ENCODE assay signal across 18 cellular contexts in the genomic region with DNA sequence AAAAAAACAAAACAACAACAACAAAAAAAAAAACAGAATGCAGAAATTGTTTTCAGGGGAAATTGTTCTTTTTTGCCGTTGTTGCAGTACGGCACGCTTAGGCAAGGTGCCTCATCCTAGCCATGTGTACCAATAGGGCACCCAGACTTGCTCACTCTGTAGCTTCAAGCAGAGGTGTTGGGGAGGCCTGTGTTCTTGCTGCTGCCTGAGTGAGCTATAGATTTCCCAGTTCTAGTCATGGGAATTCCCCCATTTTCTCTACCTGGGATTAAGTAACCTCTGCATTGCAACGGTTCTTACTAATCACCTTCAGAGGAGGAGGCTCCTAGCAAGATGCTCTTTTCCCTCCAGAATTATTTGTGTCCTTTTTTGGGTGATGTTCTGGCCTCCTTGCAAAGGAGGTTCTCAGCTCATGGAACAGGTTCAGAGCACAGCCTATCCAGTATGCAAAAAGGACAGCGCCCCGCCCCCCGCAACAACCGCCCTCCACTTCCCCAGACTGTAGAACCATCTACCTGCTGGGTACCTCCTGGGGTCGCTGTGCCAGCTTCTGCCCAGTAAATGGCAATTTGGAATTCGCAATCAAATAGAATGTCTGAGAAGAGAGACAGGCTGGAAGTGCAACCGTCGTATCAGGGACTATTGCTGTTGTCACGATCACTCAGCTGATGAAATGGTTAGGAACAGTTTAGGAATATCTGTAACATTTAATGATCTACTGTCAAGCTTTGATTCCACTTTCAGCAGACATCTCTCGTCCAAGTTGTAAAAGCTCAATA.
DNase-seq lines count a peak whose midpoint lies in the region; ATAC-seq and TF ChIP-seq lines count a peak whose summit lies in the region.
"Had no signal": no experiment of that assay in that cellular context is flagged by ENCODE, and none has a peak within 500 bp of the region (broad histone marks: within the 10 kb centered on the region; RNA-seq: fewer than 3 reads in every experiment).

No MANE protein-coding gene starts in this region.

- peak; percentile 15; the same call in 1 of the 3 replicates for TF ChIP-seq CTCF in GM12872 (IDR thresholded peaks at IDR 0.05; ENCODE audit: insufficient read depth, low read depth, low read length)

- peaks cover 2% of the 10 kb centered on the region for H3K36me3 Mint-ChIP-seq in memory B cell
- no peaks in the 10 kb centered on the region for H3K36me3 Mint-ChIP-seq in T-helper 2 cell treated with Interferon-gamma antibody and Interleukin-4, amounts not matched to agents 5 μg/mL and 100 μg/mL, for 36 hours (ENCODE audit: low read depth)
- H3K36me3 Mint-ChIP-seq: natural killer cell had no signal

- no peak overlapping the region for H3K27ac Mint-ChIP-seq in memory B cell
- no peak overlapping the region for H3K27ac Mint-ChIP-seq in T-helper 2 cell treated with Interferon-gamma antibody and Interleukin-4, amounts not matched to agents 5 μg/mL and 100 μg/mL, for 36 hours
- H3K27ac Mint-ChIP-seq: activated CD4-positive, alpha-beta T cell treated with anti-CD3 and anti-CD28 coated beads, Interleukin-2, amount 10 ng/mL, durations not matched to agents 7 days and 5 days; activated T-cell treated with anti-CD3 and anti-CD28 coated beads, Interleukin-2, amount 50 U/mL, for 24 hours; natural killer cell; progenitor cell of endocrine pancreas had no signal

- H3K9me3 Mint-ChIP-seq in memory B cell, result peaks cover 3% of the 10 kb centered on the region
- no peaks in the 10 kb centered on the region for H3K9me3 Mint-ChIP-seq in T-helper 2 cell treated with Interferon-gamma antibody and Interleukin-4, amounts not matched to agents 5 μg/mL and 100 μg/mL, for 36 hours
- H3K9me3 Mint-ChIP-seq: activated T-cell treated with anti-CD3 and anti-CD28 coated beads, Interleukin-2, amount 50 U/mL, for 24 hours; natural killer cell had no signal

- H3K4me3 Mint-ChIP-seq in memory B cell, result no peak overlapping the region
- H3K4me3 Mint-ChIP-seq in T-helper 2 cell treated with Interferon-gamma antibody and Interleukin-4, amounts not matched to agents 5 μg/mL and 100 μg/mL, for 36 hours, result no peak overlapping the region
- H3K4me3 Mint-ChIP-seq: activated CD4-positive, alpha-beta T cell treated with anti-CD3 and anti-CD28 coated beads, Interleukin-2, amount 10 ng/mL, durations not matched to agents 7 days and 5 days; activated T-cell treated with anti-CD3 and anti-CD28 coated beads, Interleukin-2, amount 50 U/mL, for 24 hours; natural killer cell had no signal

- DNase-seq in NCI-H2227 (lab: John Stamatoyannopoulos, UW; ENCODE audit: unreplicated experiment) (peak; percentile 15), NCI-H2227 treated with DMSO at 0.1 percent for 48 hours (lab: John Stamatoyannopoulos, UW) (no peak), RPMI8226 (peak; percentile 40), memory B cell (ENCODE audit: low spot score in 2 of 2) (no peak), NK-92 (lab: John Stamatoyannopoulos, UW; ENCODE audit: unreplicated experiment) (no peak)
- DNase-seq in T-helper 2 cell treated with Interferon-gamma antibody and Interleukin-4, amounts not matched to agents 5 μg/mL and 100 μg/mL, for 36 hours (ENCODE audit: low spot score), result no peak
- DNase-seq: activated CD4-positive, alpha-beta T cell treated with anti-CD3 and anti-CD28 coated beads, Interleukin-2, amount 10 ng/mL, durations not matched to agents 7 days and 5 days; activated T-cell treated with anti-CD3 and anti-CD28 coated beads, Interleukin-2, amount 50 U/mL, for 24 hours; caudate nucleus; GDM1; head of caudate nucleus; islet precursor cell; natural killer cell; T-helper 9 cell; transverse colon had no signal

- ATAC-seq in memory B cell (ENCODE audit: low read depth) (peak; percentile 47), GM21526 (IDR thresholded peaks at IDR 0.05; ENCODE audit: low FRiP score, unreplicated experiment) (no peak)
- ATAC-seq: natural killer cell had no signal

- peaks cover 5% of the 10 kb centered on the region for H3K4me1 Mint-ChIP-seq in memory B cell
- H3K4me1 Mint-ChIP-seq in T-helper 2 cell treated with Interferon-gamma antibody and Interleukin-4, amounts not matched to agents 5 μg/mL and 100 μg/mL, for 36 hours (ENCODE audit: low read depth), result no peaks in the 10 kb centered on the region
- H3K4me1 Mint-ChIP-seq: activated CD4-positive, alpha-beta T cell treated with anti-CD3 and anti-CD28 coated beads, Interleukin-2, amount 10 ng/mL, durations not matched to agents 7 days and 5 days; natural killer cell had no signal

- peaks cover 16% of the 10 kb centered on the region for H3K27me3 Mint-ChIP-seq in memory B cell
- no peaks in the 10 kb centered on the region for H3K27me3 Mint-ChIP-seq in T-helper 2 cell treated with Interferon-gamma antibody and Interleukin-4, amounts not matched to agents 5 μg/mL and 100 μg/mL, for 36 hours (ENCODE audit: low read depth)

Comparison
In these comparisons a context has a peak if more than half of its experiments do, and no peak if none do; other contexts are left out.
1. DNase-seq: peak in NCI-H2227 (single experiment) and RPMI8226 (single experiment); none in NCI-H2227 treated with DMSO at 0.1 percent for 48 hours (single experiment), memory B cell (0 of 2), NK-92 (single experiment) and T-helper 2 cell treated with Interferon-gamma antibody and Interleukin-4, amounts not matched to agents 5 μg/mL and 100 μg/mL, for 36 hours (single experiment).